ENCODE assay signal across 2 cellular contexts in the genomic region with DNA sequence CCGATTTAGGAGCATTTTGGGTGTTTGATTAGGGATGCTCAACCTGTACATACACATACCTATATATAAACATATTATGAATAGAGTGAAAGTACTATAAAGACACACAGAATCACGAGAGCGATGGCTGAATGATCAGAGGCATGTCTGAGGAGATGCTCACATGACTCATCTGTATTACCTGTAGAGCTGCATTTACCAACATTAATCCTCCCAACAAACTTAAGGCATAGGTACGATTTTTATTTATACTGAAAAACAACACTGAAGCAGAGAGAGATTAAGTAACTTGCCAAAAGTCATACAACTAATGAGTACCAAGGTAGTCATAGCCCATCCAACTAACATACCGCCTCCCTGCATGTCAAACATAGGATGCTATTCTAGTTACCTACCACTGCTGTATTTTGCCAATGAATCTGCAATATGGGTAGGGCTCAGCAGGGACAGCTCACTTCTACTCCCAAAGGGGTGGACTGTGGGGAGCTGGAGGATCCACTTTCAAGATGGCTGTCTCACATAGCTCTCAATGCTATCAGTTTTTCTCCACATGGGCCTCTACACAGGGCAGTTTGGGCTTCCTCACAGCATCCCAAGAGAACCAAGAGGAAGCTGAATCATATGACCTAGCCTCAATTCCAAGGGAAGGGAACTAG.
TF ChIP-seq lines count a peak whose summit lies in the region.

No MANE protein-coding gene starts in this region.

TF ChIP-seq in HepG2, 621 proteins besides CTCF, POLR2A, EP300 and RAD21:
- peak; percentile 98 for TF ChIP-seq ZNF331 (CRISPR knock-in tag; IDR thresholded peaks at IDR 0.05)
- TF ChIP-seq, protein P1, sequence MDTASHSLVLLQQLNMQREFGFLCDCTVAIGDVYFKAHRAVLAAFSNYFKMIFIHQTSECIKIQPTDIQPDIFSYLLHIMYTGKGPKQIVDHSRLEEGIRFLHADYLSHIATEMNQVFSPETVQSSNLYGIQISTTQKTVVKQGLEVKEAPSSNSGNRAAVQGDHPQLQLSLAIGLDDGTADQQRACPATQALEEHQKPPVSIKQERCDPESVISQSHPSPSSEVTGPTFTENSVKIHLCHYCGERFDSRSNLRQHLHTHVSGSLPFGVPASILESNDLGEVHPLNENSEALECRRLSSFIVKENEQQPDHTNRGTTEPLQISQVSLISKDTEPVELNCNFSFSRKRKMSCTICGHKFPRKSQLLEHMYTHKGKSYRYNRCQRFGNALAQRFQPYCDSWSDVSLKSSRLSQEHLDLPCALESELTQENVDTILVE (CRISPR knock-in tag; IDR thresholded peaks at IDR 0.05) = no peak

TF ChIP-seq in GM12891, 5 proteins besides CTCF, POLR2A, EP300 and RAD21:
- TF ChIP-seq PAX5 (IDR thresholded peaks at IDR 0.05; ENCODE audit: insufficient read depth, low read length, severe bottlenecking) (no peak), TAF1 (IDR thresholded peaks at IDR 0.05; ENCODE audit: low read depth, low read length) (no peak), POLR2AphosphoS5 (IDR thresholded peaks at IDR 0.05; ENCODE audit: low read depth, low read length) (no peak), POU2F2 (IDR thresholded peaks at IDR 0.05; ENCODE audit: low read depth, low read length) (no peak), SPI1 (IDR thresholded peaks at IDR 0.05; ENCODE audit: low read depth, low read length) (no peak)
